Comparison of ENCODE assay signal across 12 cellular contexts in the genomic region with DNA sequence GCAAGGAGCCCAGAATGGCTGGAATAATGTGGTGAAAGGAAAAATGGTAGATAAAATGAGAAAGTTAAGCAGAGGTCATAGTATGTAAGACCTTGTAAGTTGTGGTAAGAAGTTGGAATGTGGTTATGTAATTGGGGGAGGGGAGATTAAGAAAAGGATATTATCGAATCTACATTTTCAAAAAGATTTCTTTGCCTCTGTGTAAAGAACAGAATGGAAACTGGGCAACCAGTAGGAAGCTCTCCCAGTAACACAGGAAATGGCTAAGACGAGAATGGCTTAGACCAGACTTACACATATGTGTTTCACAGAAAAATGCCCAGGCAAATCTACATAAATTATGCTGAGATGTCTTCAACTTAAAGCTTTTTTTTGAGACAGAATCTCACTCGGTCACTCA. TPM values are rescaled to one million over a fixed set of nuclear protein-coding genes. Genes with fewer than 3 reads are reported as not detected.
DNase-seq lines count a peak whose midpoint lies in the region; ATAC-seq and TF ChIP-seq lines count a peak whose summit lies in the region.
"Had no signal": no experiment of that assay in that cellular context is flagged by ENCODE, and none has a peak within 500 bp of the region (broad histone marks: within the 10 kb centered on the region; RNA-seq: fewer than 3 reads in every experiment).

No MANE protein-coding gene starts in this region.

- no peaks in the 10 kb centered on the region for H3K36me3 ChIP-seq in CD4-positive, CD25-positive, alpha-beta regulatory T cell (ENCODE audit: control insufficient read depth, insufficient read depth, low read length)

- peaks cover 37 to 59% (median 50%) of the 10 kb centered on the region in 4 donors for H3K4me1 Mint-ChIP-seq in CD4-positive, CD25-positive, alpha-beta regulatory T cell
- H3K4me1 Mint-ChIP-seq in activated B cell treated with CpG ODN at 0.5 μM for 24 hours = peaks cover 62% of the 10 kb centered on the region
- peaks cover 48 to 63% of the 10 kb centered on the region in 2 donors for H3K4me1 Mint-ChIP-seq in immature natural killer cell

- H3K9me3 ChIP-seq in CD4-positive, CD25-positive, alpha-beta regulatory T cell (ENCODE audit: control insufficient read depth in 2 of 2, low read length in 2 of 2) = no peaks in the 10 kb centered on the region

- intact Hi-C loops in activated B cell treated with CpG ODN at 0.5 μM for 24 hours (cut with micrococcal nuclease) = no loop called here

- no peaks in the 10 kb centered on the region for H3K27me3 ChIP-seq in CD4-positive, CD25-positive, alpha-beta regulatory T cell (ENCODE audit: control insufficient read depth, insufficient read depth, low read length)

- H3K4me1 ChIP-seq in CD4-positive, CD25-positive, alpha-beta regulatory T cell (ENCODE audit: control insufficient read depth, insufficient read depth, low read length, poor library complexity, severe bottlenecking) = peaks cover 32% of the 10 kb centered on the region

- POLR2A ChIA-PET in activated B cell treated with CpG ODN at 0.5 μM for 24 hours (lab: Charles Lee) = interaction anchor here (1.3 kb wide), 1 partner anchor 42 kb away, joined by 5 read pairs; a partner anchor contains a TSS

- peak overlapping the region in 3 of 4 donors; percentile 4 to 47 (median 17) for H3K4me3 Mint-ChIP-seq in CD4-positive, CD25-positive, alpha-beta regulatory T cell
- H3K4me3 Mint-ChIP-seq in activated B cell treated with CpG ODN at 0.5 μM for 24 hours (no peak overlapping the region), immature natural killer cell (peak overlapping the region; percentile 5 to 38 (median 17))

- H3K27ac ChIP-seq in CD4-positive, CD25-positive, alpha-beta regulatory T cell (ENCODE audit: insufficient read depth, low read length, poor library complexity, severe bottlenecking) = no peak overlapping the region

- DNase-seq in CD4-positive, CD25-positive, alpha-beta regulatory T cell = peak in 1 of 3 donors; percentile 53
- no peak for DNase-seq in activated B cell treated with CpG ODN at 0.5 μM for 24 hours
- peak; percentile 15 to 19 (median 17) for DNase-seq in immature natural killer cell
- DNase-seq in GM20000 (ENCODE audit: low spot score) = no peak
- no peak for DNase-seq in NCI-H1092 (lab: John Stamatoyannopoulos, UW)
- no peak for DNase-seq in DMS53 treated with DMSO at 0.1 percent for 48 hours (lab: John Stamatoyannopoulos, UW; ENCODE audit: unreplicated experiment)
- DNase-seq: midbrain; NCI-H2029 treated with DMSO at 0.1 percent for 48 hours; stimulated activated CD4-positive, alpha-beta T cell treated with anti-CD3 and anti-CD28 coated beads, Interleukin-4, amount 100 ng/mL, for 4 hours had no signal

- CTCF ChIA-PET in activated B cell treated with CpG ODN at 0.5 μM for 24 hours (lab: Charles Lee) = no interaction called here

- peak; percentile 34 to 67 for ATAC-seq in CD4-positive, CD25-positive, alpha-beta regulatory T cell (ENCODE audit: low read depth in 2 of 2)
- ATAC-seq in GM19463 (IDR thresholded peaks at IDR 0.05; ENCODE audit: unreplicated experiment) (peak; percentile 59), activated B cell treated with CpG ODN at 0.5 μM for 24 hours (ENCODE audit: low read depth) (no peak), HG02642 (IDR thresholded peaks at IDR 0.05; ENCODE audit: poor library complexity, unreplicated experiment) (no peak)
- ATAC-seq: esophagus mucosa had no signal

- peak overlapping the region; percentile 39 to 88 (median 48) for H3K27ac Mint-ChIP-seq in CD4-positive, CD25-positive, alpha-beta regulatory T cell
- H3K27ac Mint-ChIP-seq in activated B cell treated with CpG ODN at 0.5 μM for 24 hours = peak overlapping the region; percentile 0
- H3K27ac Mint-ChIP-seq in immature natural killer cell = peak overlapping the region; percentile 0 to 65 (median 48)

- H3K36me3 Mint-ChIP-seq in CD4-positive, CD25-positive, alpha-beta regulatory T cell = peaks cover 11% of the 10 kb centered on the region
- H3K36me3 Mint-ChIP-seq in activated B cell treated with CpG ODN at 0.5 μM for 24 hours (ENCODE audit: low read depth) (peaks cover 4% of the 10 kb centered on the region), immature natural killer cell (no peaks in the 10 kb centered on the region)

- no peaks in the 10 kb centered on the region for H3K27me3 Mint-ChIP-seq in CD4-positive, CD25-positive, alpha-beta regulatory T cell
- H3K27me3 Mint-ChIP-seq in activated B cell treated with CpG ODN at 0.5 μM for 24 hours (no peaks in the 10 kb centered on the region), immature natural killer cell (ENCODE audit: low read depth in 3 of 3) (peaks cover 0 to 5% (median 3%) of the 10 kb centered on the region in 3 donors)

- no peak overlapping the region for H3K4me3 ChIP-seq in CD4-positive, CD25-positive, alpha-beta regulatory T cell (ENCODE audit: low read depth, low read length)

- H3K9me3 Mint-ChIP-seq in CD4-positive, CD25-positive, alpha-beta regulatory T cell = no peaks in the 10 kb centered on the region
- H3K9me3 Mint-ChIP-seq in activated B cell treated with CpG ODN at 0.5 μM for 24 hours = no peaks in the 10 kb centered on the region
- no peaks in the 10 kb centered on the region for H3K9me3 Mint-ChIP-seq in immature natural killer cell

- TF ChIP-seq CTCF in activated B cell treated with CpG ODN at 0.5 μM for 24 hours (IDR thresholded peaks at IDR 0.05) (no peak), GM20000 (IDR thresholded peaks at IDR 0.05; ENCODE audit: extremely low read depth, missing control alignments) (no peak)

RNA-seq across cellular contexts. Expression of a gene that starts 13.2 kb away (rescaled TPM):
- 54.2 TPM for total RNA-seq in CD4-positive, CD25-positive, alpha-beta regulatory T cell
- 10 to 100 TPM; 26.2 to 44.8 (median 37.9) TPM for polyA plus RNA-seq in CD4-positive, CD25-positive, alpha-beta regulatory T cell
- total RNA-seq in activated B cell treated with CpG ODN at 0.5 μM for 24 hours = 68.7 and 71.6 TPM in 2 replicates
- 10 to 100 TPM; 32.8 to 49.1 (median 35.6) TPM for polyA plus RNA-seq in immature natural killer cell

RNA-seq across cellular contexts. Expression of a gene that starts 42.0 kb away (rescaled TPM):
- total RNA-seq in CD4-positive, CD25-positive, alpha-beta regulatory T cell = 39.4 TPM
- 100 to 1,000 TPM; 202 to 240 (median 210) TPM for polyA plus RNA-seq in CD4-positive, CD25-positive, alpha-beta regulatory T cell
- 36.2 and 37.6 TPM in 2 replicates for total RNA-seq in activated B cell treated with CpG ODN at 0.5 μM for 24 hours
- polyA plus RNA-seq in immature natural killer cell = 100 to 1,000 TPM; 130 to 163 (median 160) TPM

Comparison
In these comparisons a context has a peak if more than half of its experiments do, and no peak if none do; other contexts are left out.
1. ATAC-seq: peak in CD4-positive, CD25-positive, alpha-beta regulatory T cell (2 of 2) and GM19463 (single experiment); none in activated B cell treated with CpG ODN at 0.5 μM for 24 hours (single experiment) and HG02642 (single experiment).
2. DNase-seq: peak in immature natural killer cell (3 of 3); none in activated B cell treated with CpG ODN at 0.5 μM for 24 hours (single experiment), GM20000 (single experiment), NCI-H1092 (single experiment) and DMS53 treated with DMSO at 0.1 percent for 48 hours (single experiment).
3. Peak in every context shown above with its lines, with median percentiles within 50 percentile points of each other: H3K27ac Mint-ChIP-seq.